ENCODE assay signal across 1 cellular context in the genomic region with DNA sequence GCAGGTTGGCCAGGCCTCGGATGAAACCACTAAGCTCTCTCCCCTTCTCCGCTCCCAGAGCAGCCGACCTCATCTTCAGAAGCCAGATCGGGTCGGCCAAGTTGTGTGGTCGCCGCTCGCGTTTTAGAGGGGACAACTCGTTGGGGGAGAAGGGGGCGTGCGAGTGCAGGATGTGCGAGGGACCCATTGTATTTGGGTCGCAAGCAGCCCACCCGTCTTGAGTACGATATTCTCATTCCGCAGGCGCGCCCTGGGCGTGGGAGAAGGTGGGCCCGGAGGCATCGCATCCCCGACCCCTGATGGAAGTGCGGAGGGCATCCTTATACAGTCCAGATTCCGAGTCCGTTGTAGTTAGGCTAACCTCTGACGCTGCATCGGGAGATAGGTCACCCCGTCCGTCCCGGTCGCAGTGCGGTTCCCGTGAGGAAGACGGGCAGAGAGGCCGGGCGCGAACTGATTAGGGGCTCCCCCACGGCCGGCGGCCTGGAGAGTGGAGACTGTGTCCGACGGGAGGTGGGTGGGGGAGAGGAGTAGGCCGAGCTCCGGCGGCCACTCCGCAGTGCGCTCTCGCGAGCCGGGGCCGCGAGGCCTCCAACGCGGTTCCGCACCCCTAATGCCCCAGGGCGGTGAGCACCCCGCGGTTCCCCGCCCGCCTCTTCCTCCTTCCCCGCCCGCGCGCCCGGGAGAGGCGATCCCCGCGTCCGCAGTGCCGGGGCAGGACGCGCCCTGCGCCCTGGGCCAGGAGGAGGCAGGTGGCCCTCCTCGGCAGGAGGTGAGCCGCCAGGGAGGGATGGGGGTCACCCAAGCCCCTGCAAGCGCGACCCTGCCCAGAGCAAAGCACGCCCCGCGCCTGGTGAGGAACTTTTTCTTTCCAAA.
TF ChIP-seq lines count a peak whose summit lies in the region.

No MANE protein-coding gene starts in this region.

TF ChIP-seq in K562, 482 proteins besides CTCF, POLR2A, EP300 and RAD21:
- TF ChIP-seq TGIF2 (CRISPR knock-in tag; IDR thresholded peaks at IDR 0.05) (peak; percentile 22; the same call in 1 of the 2 replicates), ZNF445 (CRISPR knock-in tag; IDR thresholded peaks at IDR 0.05; ENCODE audit: low read depth) (no peak), PCBP1 (IDR thresholded peaks at IDR 0.05; ENCODE audit: low read depth, low read length, poor library complexity, severe bottlenecking) (peak; percentile 64), FIP1L1 (IDR thresholded peaks at IDR 0.05; ENCODE audit: low read depth, low read length, poor library complexity, severe bottlenecking) (peak; percentile 16), ZBTB1 (CRISPR knock-in tag; IDR thresholded peaks at IDR 0.05; ENCODE audit: borderline replicate concordance, low read depth) (0 out of 2 replicates have a peak, but pooled peaks have one; percentile 44), FUS (optimal IDR thresholded peaks at IDR 0.05; ENCODE audit: low read depth, low read length) (no peak), FOXK1 (CRISPR knock-in tag; IDR thresholded peaks at IDR 0.05; ENCODE audit: borderline replicate concordance) (no peak)
- TF ChIP-seq, protein P1, sequence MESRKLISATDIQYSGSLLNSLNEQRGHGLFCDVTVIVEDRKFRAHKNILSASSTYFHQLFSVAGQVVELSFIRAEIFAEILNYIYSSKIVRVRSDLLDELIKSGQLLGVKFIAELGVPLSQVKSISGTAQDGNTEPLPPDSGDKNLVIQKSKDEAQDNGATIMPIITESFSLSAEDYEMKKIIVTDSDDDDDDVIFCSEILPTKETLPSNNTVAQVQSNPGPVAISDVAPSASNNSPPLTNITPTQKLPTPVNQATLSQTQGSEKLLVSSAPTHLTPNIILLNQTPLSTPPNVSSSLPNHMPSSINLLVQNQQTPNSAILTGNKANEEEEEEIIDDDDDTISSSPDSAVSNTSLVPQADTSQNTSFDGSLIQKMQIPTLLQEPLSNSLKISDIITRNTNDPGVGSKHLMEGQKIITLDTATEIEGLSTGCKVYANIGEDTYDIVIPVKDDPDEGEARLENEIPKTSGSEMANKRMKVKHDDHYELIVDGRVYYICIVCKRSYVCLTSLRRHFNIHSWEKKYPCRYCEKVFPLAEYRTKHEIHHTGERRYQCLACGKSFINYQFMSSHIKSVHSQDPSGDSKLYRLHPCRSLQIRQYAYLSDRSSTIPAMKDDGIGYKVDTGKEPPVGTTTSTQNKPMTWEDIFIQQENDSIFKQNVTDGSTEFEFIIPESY (CRISPR knock-in tag; IDR thresholded peaks at IDR 0.05), result peak; percentile 86
- TF ChIP-seq, protein P2, sequence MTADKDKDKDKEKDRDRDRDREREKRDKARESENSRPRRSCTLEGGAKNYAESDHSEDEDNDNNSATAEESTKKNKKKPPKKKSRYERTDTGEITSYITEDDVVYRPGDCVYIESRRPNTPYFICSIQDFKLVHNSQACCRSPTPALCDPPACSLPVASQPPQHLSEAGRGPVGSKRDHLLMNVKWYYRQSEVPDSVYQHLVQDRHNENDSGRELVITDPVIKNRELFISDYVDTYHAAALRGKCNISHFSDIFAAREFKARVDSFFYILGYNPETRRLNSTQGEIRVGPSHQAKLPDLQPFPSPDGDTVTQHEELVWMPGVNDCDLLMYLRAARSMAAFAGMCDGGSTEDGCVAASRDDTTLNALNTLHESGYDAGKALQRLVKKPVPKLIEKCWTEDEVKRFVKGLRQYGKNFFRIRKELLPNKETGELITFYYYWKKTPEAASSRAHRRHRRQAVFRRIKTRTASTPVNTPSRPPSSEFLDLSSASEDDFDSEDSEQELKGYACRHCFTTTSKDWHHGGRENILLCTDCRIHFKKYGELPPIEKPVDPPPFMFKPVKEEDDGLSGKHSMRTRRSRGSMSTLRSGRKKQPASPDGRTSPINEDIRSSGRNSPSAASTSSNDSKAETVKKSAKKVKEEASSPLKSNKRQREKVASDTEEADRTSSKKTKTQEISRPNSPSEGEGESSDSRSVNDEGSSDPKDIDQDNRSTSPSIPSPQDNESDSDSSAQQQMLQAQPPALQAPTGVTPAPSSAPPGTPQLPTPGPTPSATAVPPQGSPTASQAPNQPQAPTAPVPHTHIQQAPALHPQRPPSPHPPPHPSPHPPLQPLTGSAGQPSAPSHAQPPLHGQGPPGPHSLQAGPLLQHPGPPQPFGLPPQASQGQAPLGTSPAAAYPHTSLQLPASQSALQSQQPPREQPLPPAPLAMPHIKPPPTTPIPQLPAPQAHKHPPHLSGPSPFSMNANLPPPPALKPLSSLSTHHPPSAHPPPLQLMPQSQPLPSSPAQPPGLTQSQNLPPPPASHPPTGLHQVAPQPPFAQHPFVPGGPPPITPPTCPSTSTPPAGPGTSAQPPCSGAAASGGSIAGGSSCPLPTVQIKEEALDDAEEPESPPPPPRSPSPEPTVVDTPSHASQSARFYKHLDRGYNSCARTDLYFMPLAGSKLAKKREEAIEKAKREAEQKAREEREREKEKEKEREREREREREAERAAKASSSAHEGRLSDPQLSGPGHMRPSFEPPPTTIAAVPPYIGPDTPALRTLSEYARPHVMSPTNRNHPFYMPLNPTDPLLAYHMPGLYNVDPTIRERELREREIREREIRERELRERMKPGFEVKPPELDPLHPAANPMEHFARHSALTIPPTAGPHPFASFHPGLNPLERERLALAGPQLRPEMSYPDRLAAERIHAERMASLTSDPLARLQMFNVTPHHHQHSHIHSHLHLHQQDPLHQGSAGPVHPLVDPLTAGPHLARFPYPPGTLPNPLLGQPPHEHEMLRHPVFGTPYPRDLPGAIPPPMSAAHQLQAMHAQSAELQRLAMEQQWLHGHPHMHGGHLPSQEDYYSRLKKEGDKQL (CRISPR knock-in tag; IDR thresholded peaks at IDR 0.05; ENCODE audit: borderline replicate concordance), result 0 out of 2 replicates have a peak, but pooled peaks have one; percentile 80
- TF ChIP-seq, protein P3, sequence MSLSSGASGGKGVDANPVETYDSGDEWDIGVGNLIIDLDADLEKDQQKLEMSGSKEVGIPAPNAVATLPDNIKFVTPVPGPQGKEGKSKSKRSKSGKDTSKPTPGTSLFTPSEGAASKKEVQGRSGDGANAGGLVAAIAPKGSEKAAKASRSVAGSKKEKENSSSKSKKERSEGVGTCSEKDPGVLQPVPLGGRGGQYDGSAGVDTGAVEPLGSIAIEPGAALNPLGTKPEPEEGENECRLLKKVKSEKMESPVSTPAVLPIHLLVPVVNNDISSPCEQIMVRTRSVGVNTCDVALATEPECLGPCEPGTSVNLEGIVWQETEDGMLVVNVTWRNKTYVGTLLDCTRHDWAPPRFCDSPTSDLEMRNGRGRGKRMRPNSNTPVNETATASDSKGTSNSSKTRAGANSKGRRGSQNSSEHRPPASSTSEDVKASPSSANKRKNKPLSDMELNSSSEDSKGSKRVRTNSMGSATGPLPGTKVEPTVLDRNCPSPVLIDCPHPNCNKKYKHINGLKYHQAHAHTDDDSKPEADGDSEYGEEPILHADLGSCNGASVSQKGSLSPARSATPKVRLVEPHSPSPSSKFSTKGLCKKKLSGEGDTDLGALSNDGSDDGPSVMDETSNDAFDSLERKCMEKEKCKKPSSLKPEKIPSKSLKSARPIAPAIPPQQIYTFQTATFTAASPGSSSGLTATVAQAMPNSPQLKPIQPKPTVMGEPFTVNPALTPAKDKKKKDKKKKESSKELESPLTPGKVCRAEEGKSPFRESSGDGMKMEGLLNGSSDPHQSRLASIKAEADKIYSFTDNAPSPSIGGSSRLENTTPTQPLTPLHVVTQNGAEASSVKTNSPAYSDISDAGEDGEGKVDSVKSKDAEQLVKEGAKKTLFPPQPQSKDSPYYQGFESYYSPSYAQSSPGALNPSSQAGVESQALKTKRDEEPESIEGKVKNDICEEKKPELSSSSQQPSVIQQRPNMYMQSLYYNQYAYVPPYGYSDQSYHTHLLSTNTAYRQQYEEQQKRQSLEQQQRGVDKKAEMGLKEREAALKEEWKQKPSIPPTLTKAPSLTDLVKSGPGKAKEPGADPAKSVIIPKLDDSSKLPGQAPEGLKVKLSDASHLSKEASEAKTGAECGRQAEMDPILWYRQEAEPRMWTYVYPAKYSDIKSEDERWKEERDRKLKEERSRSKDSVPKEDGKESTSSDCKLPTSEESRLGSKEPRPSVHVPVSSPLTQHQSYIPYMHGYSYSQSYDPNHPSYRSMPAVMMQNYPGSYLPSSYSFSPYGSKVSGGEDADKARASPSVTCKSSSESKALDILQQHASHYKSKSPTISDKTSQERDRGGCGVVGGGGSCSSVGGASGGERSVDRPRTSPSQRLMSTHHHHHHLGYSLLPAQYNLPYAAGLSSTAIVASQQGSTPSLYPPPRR (CRISPR knock-in tag; IDR thresholded peaks at IDR 0.05; ENCODE audit: borderline replicate concordance), result 0 out of 2 replicates have a peak, but pooled peaks have one; percentile 1
